Comparison of ENCODE assay signal across 10 cellular contexts in the genomic region with DNA sequence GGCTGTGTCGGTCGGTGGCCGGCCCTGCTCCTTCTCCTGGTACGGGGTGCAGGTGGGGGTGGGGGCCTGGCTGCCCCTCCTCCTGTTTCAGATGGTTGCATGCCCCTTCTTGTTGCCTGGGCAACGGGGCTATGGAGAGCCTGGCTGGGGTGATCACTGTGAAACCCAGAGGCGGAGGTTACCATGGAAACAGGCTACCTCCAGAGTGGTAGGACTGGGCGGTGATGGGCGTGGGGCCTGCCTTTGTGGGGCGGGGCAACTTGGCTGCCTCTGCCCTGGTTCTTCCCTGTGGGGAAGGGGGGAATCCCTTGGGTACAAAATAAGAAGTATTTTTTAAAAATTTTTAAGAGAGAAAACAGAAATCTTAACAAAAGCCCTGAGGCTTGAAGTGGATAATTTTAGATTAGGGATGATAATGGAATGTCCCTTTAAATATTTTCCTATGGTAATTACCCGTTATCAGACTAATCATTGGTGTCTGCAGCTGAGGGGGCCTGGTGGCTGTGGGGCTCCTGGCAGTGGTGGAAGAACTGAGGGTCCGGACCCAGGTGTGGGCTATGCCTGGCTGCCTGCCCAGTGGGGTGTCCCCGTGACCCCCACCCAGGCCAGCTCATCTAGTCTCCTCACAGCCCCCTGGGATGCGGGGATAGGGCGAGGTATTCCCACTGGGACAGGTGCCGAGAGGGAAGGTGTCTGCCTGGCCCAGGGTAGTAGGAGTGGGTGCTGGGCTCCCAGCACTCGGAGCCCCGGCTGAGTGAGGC. TPM values are rescaled to one million over a fixed set of nuclear protein-coding genes. Genes with fewer than 3 reads are reported as not detected.
A peak's percentile ranks its signal among the peaks of the same experiment; 100 is the strongest.
DNase-seq lines count a peak whose midpoint lies in the region; ATAC-seq and TF ChIP-seq lines count a peak whose summit lies in the region.
"Had no signal": no experiment of that assay in that cellular context is flagged by ENCODE, and none has a peak within 500 bp of the region (broad histone marks: within the 10 kb centered on the region; RNA-seq: fewer than 3 reads in every experiment).

No MANE protein-coding gene starts in this region.

- no peak for TF ChIP-seq POLR2A in transverse colon (IDR thresholded peaks at IDR 0.05)
- TF ChIP-seq POLR2A in ovary (IDR thresholded peaks at IDR 0.05) = no peak

- no peaks in the 10 kb centered on the region for H3K9me3 ChIP-seq in transverse colon
- H3K9me3 ChIP-seq in ovary = no peaks in the 10 kb centered on the region
- H3K9me3 ChIP-seq: colonic mucosa had no signal

- no peak overlapping the region for H3K4me3 Mint-ChIP-seq in activated naive CD8-positive, alpha-beta T cell treated with anti-CD3 and anti-CD28 coated beads, Interleukin-2, amount 50 U/mL, for 24 hours
- no peak overlapping the region for H3K4me3 Mint-ChIP-seq in activated T-cell treated with anti-CD3 and anti-CD28 coated beads, Interleukin-2, amount 50 U/mL, for 72 hours
- H3K4me3 Mint-ChIP-seq: immature natural killer cell had no signal

- in situ Hi-C loops in transverse colon (cut with MboI; ENCODE audit: low pct_ligation_motif_present in 1 of 4, low pct_unique_long_range_greater_than_20kb in 1 of 4, low sequenced_read_pairs in 3 of 4) = no loop called here

- ATAC-seq in HG03442 (IDR thresholded peaks at IDR 0.05; ENCODE audit: unreplicated experiment) = peak; percentile 71
- no peak for ATAC-seq in activated naive CD8-positive, alpha-beta T cell treated with anti-CD3 and anti-CD28 coated beads, Interleukin-2, amount 50 U/mL, for 24 hours
- no peak for ATAC-seq in activated T-cell treated with anti-CD3 and anti-CD28 coated beads, Interleukin-2, amount 50 U/mL, for 72 hours (replicated peaks in 1 of 2)

- no peak overlapping the region for H3K27ac Mint-ChIP-seq in activated naive CD8-positive, alpha-beta T cell treated with anti-CD3 and anti-CD28 coated beads, Interleukin-2, amount 50 U/mL, for 24 hours
- no peak overlapping the region for H3K27ac Mint-ChIP-seq in activated T-cell treated with anti-CD3 and anti-CD28 coated beads, Interleukin-2, amount 50 U/mL, for 72 hours
- H3K27ac Mint-ChIP-seq: immature natural killer cell had no signal

- H3K4me3 ChIP-seq in transverse colon = no peak overlapping the region
- no peak overlapping the region for H3K4me3 ChIP-seq in ovary
- H3K4me3 ChIP-seq: colonic mucosa had no signal

- intact Hi-C loops in transverse colon (cut with DNase I; ENCODE audit: low total_unique reads) = no loop called here
- intact Hi-C loops in ovary (cut with DNase I) = no loop called here

- TF ChIP-seq EP300 in transverse colon (IDR thresholded peaks at IDR 0.05; ENCODE audit: low read depth) (no peak), ovary (IDR thresholded peaks at IDR 0.05) (no peak)

- H3K27me3 ChIP-seq in transverse colon (no peaks in the 10 kb centered on the region), ovary (no peaks in the 10 kb centered on the region)
- H3K27me3 ChIP-seq: colonic mucosa had no signal

- TF ChIP-seq CTCF in transverse colon (IDR thresholded peaks at IDR 0.05) (no peak), ovary (IDR thresholded peaks at IDR 0.05) (no peak)

- no peaks in the 10 kb centered on the region for H3K4me1 ChIP-seq in transverse colon
- no peaks in the 10 kb centered on the region for H3K4me1 ChIP-seq in ovary (ENCODE audit: insufficient read depth)
- H3K4me1 ChIP-seq: colonic mucosa had no signal

- WGBS in transverse colon (ENCODE audit: low coverage in 1 of 2), 2 donors = 53 to 62% methylated on average over 5 to 13 of the region's 17 CpGs
- 82 to 84% (median 84%) methylated on average over 17 of the region's 17 CpGs for WGBS in ovary, 3 donors

- DNase-seq in stimulated activated CD4-positive, alpha-beta T cell treated with anti-CD3 and anti-CD28 coated beads, Interleukin-15, amount 100 ng/mL, for 24 hours = peak; percentile 23
- no peak for DNase-seq in stimulated activated CD4-positive, alpha-beta T cell treated with anti-CD3 and anti-CD28 coated beads, Interleukin-2, amount 100 ng/mL, for 48 hours
- peak; percentile 8 for DNase-seq in activated naive CD8-positive, alpha-beta T cell treated with anti-CD3 and anti-CD28 coated beads, Interleukin-2, amount 50 U/mL, for 24 hours
- no peak for DNase-seq in SKM-1 treated with dmso at 0.1 percent for 144 hours (lab: John Stamatoyannopoulos, UW; ENCODE audit: unreplicated experiment)
- no peak for DNase-seq in transverse colon
- DNase-seq in ovary = no peak
- no peak for DNase-seq in activated T-cell treated with anti-CD3 and anti-CD28 coated beads, Interleukin-2, amount 50 U/mL, for 72 hours
- DNase-seq: colonic mucosa, immature natural killer cell had no signal

- no peaks in the 10 kb centered on the region for H3K9me3 Mint-ChIP-seq in activated naive CD8-positive, alpha-beta T cell treated with anti-CD3 and anti-CD28 coated beads, Interleukin-2, amount 50 U/mL, for 24 hours
- no peaks in the 10 kb centered on the region for H3K9me3 Mint-ChIP-seq in activated T-cell treated with anti-CD3 and anti-CD28 coated beads, Interleukin-2, amount 50 U/mL, for 72 hours
- H3K9me3 Mint-ChIP-seq: immature natural killer cell had no signal

- H3K36me3 ChIP-seq in transverse colon = peaks cover 0 to 9% (median 0%) of the 10 kb centered on the region in 4 donors
- H3K36me3 ChIP-seq in ovary = no peaks in the 10 kb centered on the region
- H3K36me3 ChIP-seq: colonic mucosa had no signal

- no peak overlapping the region for H3K27ac ChIP-seq in transverse colon
- H3K27ac ChIP-seq in ovary = no peak overlapping the region
- H3K27ac ChIP-seq: colonic mucosa had no signal

- H3K27me3 Mint-ChIP-seq in activated naive CD8-positive, alpha-beta T cell treated with anti-CD3 and anti-CD28 coated beads, Interleukin-2, amount 50 U/mL, for 24 hours = no peaks in the 10 kb centered on the region
- H3K27me3 Mint-ChIP-seq in activated T-cell treated with anti-CD3 and anti-CD28 coated beads, Interleukin-2, amount 50 U/mL, for 72 hours (ENCODE audit: low read depth) = no peaks in the 10 kb centered on the region

- H3K36me3 Mint-ChIP-seq in activated naive CD8-positive, alpha-beta T cell treated with anti-CD3 and anti-CD28 coated beads, Interleukin-2, amount 50 U/mL, for 24 hours (ENCODE audit: low read depth) = peaks cover 7% of the 10 kb centered on the region
- H3K36me3 Mint-ChIP-seq in activated T-cell treated with anti-CD3 and anti-CD28 coated beads, Interleukin-2, amount 50 U/mL, for 72 hours (ENCODE audit: insufficient read depth in 2 of 2) = no peaks in the 10 kb centered on the region
- H3K36me3 Mint-ChIP-seq: immature natural killer cell had no signal

- H3K4me1 Mint-ChIP-seq in activated naive CD8-positive, alpha-beta T cell treated with anti-CD3 and anti-CD28 coated beads, Interleukin-2, amount 50 U/mL, for 24 hours = peaks cover 1% of the 10 kb centered on the region
- H3K4me1 Mint-ChIP-seq in activated T-cell treated with anti-CD3 and anti-CD28 coated beads, Interleukin-2, amount 50 U/mL, for 72 hours (ENCODE audit: low read depth) = no peaks in the 10 kb centered on the region
- H3K4me1 Mint-ChIP-seq: immature natural killer cell had no signal

RNA-seq across cellular contexts. Expression of a gene that starts 32.5 kb away (rescaled TPM):
- 10 to 100 TPM; 20.8 to 56.7 (median 27.7) TPM for total RNA-seq in transverse colon
- total RNA-seq in ovary = 10 to 100 TPM; 13.8 to 47.2 (median 27.6) TPM
- polyA plus RNA-seq in ovary = 10 to 100 TPM in 1 of 2 donors, 1 to 10 TPM in 1; 9.2 to 10.6 TPM
- 1 to 10 TPM; 3.7 to 5.2 TPM for total RNA-seq in activated T-cell treated with anti-CD3 and anti-CD28 coated beads, Interleukin-2, amount 50 U/mL, for 72 hours

Comparison
In these comparisons a context has a peak if more than half of its experiments do, and no peak if none do; other contexts are left out.
1. DNase-seq: peak in stimulated activated CD4-positive, alpha-beta T cell treated with anti-CD3 and anti-CD28 coated beads, Interleukin-15, amount 100 ng/mL, for 24 hours (single experiment) and activated naive CD8-positive, alpha-beta T cell treated with anti-CD3 and anti-CD28 coated beads, Interleukin-2, amount 50 U/mL, for 24 hours (single experiment); none in stimulated activated CD4-positive, alpha-beta T cell treated with anti-CD3 and anti-CD28 coated beads, Interleukin-2, amount 100 ng/mL, for 48 hours (0 of 2), SKM-1 treated with dmso at 0.1 percent for 144 hours (single experiment), transverse colon (single experiment), ovary (0 of 5) and activated T-cell treated with anti-CD3 and anti-CD28 coated beads, Interleukin-2, amount 50 U/mL, for 72 hours (0 of 2).